ENCODE assay signal across 35 cellular contexts in the genomic region with DNA sequence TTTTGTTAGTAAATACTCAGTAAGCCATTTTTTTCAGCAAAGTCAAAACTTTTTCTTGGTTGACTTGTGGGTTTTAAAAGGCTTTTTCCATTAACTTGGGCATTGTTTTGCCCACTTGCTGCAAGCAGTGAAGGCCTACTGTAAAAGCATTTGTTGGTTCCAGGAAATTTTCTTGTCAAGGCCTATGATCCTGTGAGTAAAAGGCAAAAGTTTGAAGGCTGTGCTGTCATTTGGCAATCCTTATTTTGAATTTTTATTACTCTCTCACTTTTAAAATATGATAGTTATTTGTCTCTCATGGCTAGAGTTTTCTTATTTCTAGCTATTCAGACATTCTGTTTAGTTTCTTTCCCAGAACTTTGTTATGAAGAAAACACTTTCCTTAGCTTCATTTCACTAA. TPM values are rescaled to one million over a fixed set of nuclear protein-coding genes. Genes with fewer than 3 reads are reported as not detected.
"Had no signal": no experiment of that assay in that cellular context is flagged by ENCODE, and none has a peak within 500 bp of the region (broad histone marks: within the 10 kb centered on the region; RNA-seq: fewer than 3 reads in every experiment).

No MANE protein-coding gene starts in this region.

- H3K4me1 ChIP-seq: gastroesophageal sphincter, pancreas, prostate gland, thyroid gland, upper lobe of left lung, vagina had no signal

- H3K27ac ChIP-seq: gastroesophageal sphincter, hepatocyte, neutrophil, pancreas, prostate gland, thyroid gland, upper lobe of left lung, vagina, VCaP had no signal

- H2AFZ ChIP-seq: hepatocyte had no signal

- DNase-seq: activated CD4-positive, alpha-beta memory T cell treated with anti-CD3 and anti-CD28 coated beads for 36 hours; activated CD4-positive, alpha-beta T cell treated with anti-CD3 and anti-CD28 coated beads for 48 hours; activated CD8-positive, alpha-beta memory T cell treated with anti-CD3 and anti-CD28 coated beads, Interleukin-2, amount 50 U/mL, for 4 hours; activated gamma-delta T cell; activated naive CD4-positive, alpha-beta T cell treated with anti-CD3 and anti-CD28 coated beads, Interleukin-2, amount 50 U/mL, for 16 hours; activated T-cell treated with anti-CD3 and anti-CD28 coated beads, Interleukin-2, amount 50 U/mL, for 24 hours; amygdala; caudate nucleus; cortex of kidney; left cardiac atrium; left ventricle myocardium superior; naive B cell; nephron progenitor cell; pancreas; retina; small intestine; stimulated activated CD4-positive, alpha-beta T cell treated with anti-CD3 and anti-CD28 coated beads, Interleukin-4, amount 100 ng/mL, for 24 hours; T-helper 9 cell; thyroid gland; upper lobe of left lung had no signal

- H3K4me2 ChIP-seq: hepatocyte had no signal

- H3K4me3 ChIP-seq: gastroesophageal sphincter, hepatocyte, pancreas, prostate gland, thyroid gland, upper lobe of left lung, vagina had no signal

- ATAC-seq: activated CD4-positive, CD25-positive, alpha-beta regulatory T cell treated with anti-CD3 and anti-CD28 coated beads, Interleukin-2, amount 50 U/mL, for 24 hours; gastroesophageal sphincter; left cardiac atrium; left ventricle myocardium superior; pancreas; sciatic nerve; stimulated activated effector memory CD8-positive, alpha-beta T cell treated with anti-CD3 and anti-CD28 coated beads, Interleukin-12 subunit alpha, Interleukin-12 subunit beta, amount 100 ng/mL, for 72 hours had no signal

- H3K27me3 ChIP-seq: gastroesophageal sphincter, hepatocyte, neutrophil, pancreas, thyroid gland, upper lobe of left lung, vagina had no signal

- H3K9me3 ChIP-seq: gastroesophageal sphincter, neutrophil, pancreas, prostate gland, thyroid gland, upper lobe of left lung, vagina had no signal

- H3K36me3 ChIP-seq: gastroesophageal sphincter, neutrophil, pancreas, prostate gland, thyroid gland, upper lobe of left lung, vagina had no signal

RNA-seq across cellular contexts. Expression of a gene that starts 13.0 kb away (rescaled TPM):
- total RNA-seq: activated CD4-positive, alpha-beta memory T cell treated with anti-CD3 and anti-CD28 coated beads for 36 hours; activated CD8-positive, alpha-beta memory T cell treated with anti-CD3 and anti-CD28 coated beads for 36 hours; chondrocyte; endothelial cell of umbilical vein; lung microvascular endothelial cell had no signal
- polyA plus RNA-seq: endothelial cell of umbilical vein, hepatocyte, keratinocyte had no signal

RNA-seq across cellular contexts. Expression of a gene that starts 42.2 kb away (rescaled TPM):
- total RNA-seq: activated CD4-positive, alpha-beta memory T cell treated with anti-CD3 and anti-CD28 coated beads for 36 hours; activated CD8-positive, alpha-beta memory T cell treated with anti-CD3 and anti-CD28 coated beads for 36 hours; chondrocyte; endothelial cell of umbilical vein; fibroblast of villous mesenchyme; hepatocyte; lung microvascular endothelial cell had no signal
- polyA plus RNA-seq: endothelial cell of umbilical vein, hepatocyte, keratinocyte had no signal

RNA-seq across cellular contexts. Expression of a gene that starts 54.9 kb away (rescaled TPM):
- total RNA-seq: chondrocyte, endothelial cell of umbilical vein, left cardiac atrium, left ventricle myocardium superior, lung microvascular endothelial cell, pancreas, sciatic nerve, thyroid gland had no signal
- polyA plus RNA-seq: endothelial cell of umbilical vein, pancreas, small intestine had no signal
